In genomic region chr2:232744963-232745362, GRCh38 we compare ENCODE assay signal across 24 cellular contexts. TPM values are rescaled to one million over a fixed set of nuclear protein-coding genes. Genes with fewer than 3 reads are reported as not detected.
DNase-seq lines count a peak whose midpoint lies in the region; ATAC-seq and TF ChIP-seq lines count a peak whose summit lies in the region.
"Had no signal": no experiment of that assay in that cellular context is flagged by ENCODE, and none has a peak within 500 bp of the region (broad histone marks: within the 10 kb centered on the region; RNA-seq: fewer than 3 reads in every experiment).

No MANE protein-coding gene starts in this region.

- no peaks in the 10 kb centered on the region for H3K27me3 ChIP-seq in Panc1 (ENCODE audit: control insufficient read depth, insufficient read depth, low read length)
- H3K27me3 ChIP-seq: SJCRH30 had no signal

- H3K4me1 ChIP-seq in Panc1 (ENCODE audit: control insufficient read depth, insufficient read depth, low read length): peaks cover 10% of the 10 kb centered on the region; the same call in 1 of the 2 replicates
- H3K4me1 ChIP-seq: SJCRH30 had no signal

- H3K4me3 ChIP-seq in Panc1 (ENCODE audit: low read depth in 2 of 2, low read length in 2 of 2): no peak overlapping the region
- H3K4me3 ChIP-seq: GM12878, K562, SJCRH30 had no signal

- H3K4me1 Mint-ChIP-seq in MCF 10A (ENCODE audit: insufficient read depth, unreplicated experiment): peaks cover 6% of the 10 kb centered on the region

- TF ChIP-seq CTCF in MCF 10A (IDR thresholded peaks at IDR 0.05; ENCODE audit: unreplicated experiment) (no peak), Panc1 (IDR thresholded peaks at IDR 0.05) (no peak)

- no peak overlapping the region for H3K27ac Mint-ChIP-seq in MCF 10A (ENCODE audit: low read depth, unreplicated experiment)

- CTCF ChIA-PET in MCF 10A (lab: Yijun Ruan, JAX) (interaction anchor here (0.6 kb wide), 1 partner anchor 25 kb away, joined by 3 read pairs; no protein-coding TSS in a partner anchor), Panc1 (lab: Charles Lee) (no interaction called here)

- H3K9me3 Mint-ChIP-seq in MCF 10A (ENCODE audit: unreplicated experiment): no peaks in the 10 kb centered on the region

- POLR2A ChIA-PET in MCF 10A (lab: Yijun Ruan, JAX): no interaction called here
- POLR2A ChIA-PET in Panc1 (lab: Charles Lee): no interaction called here

- intact Hi-C loops in MCF 10A (cut with micrococcal nuclease): no loop called here
- intact Hi-C loops in Panc1 (cut with micrococcal nuclease; ENCODE audit: unreplicated experiment): no loop called here
- intact Hi-C loops in left colon (cut with DNase I, micrococcal nuclease): no loop called here

- in situ Hi-C loops in T47D (cut with HindIII; ENCODE audit: low pct_unique_long_range_greater_than_20kb, low sequenced_read_pairs) (no loop called here), Panc1 (cut with HindIII; ENCODE audit: low pct_unique_long_range_greater_than_20kb, low sequenced_read_pairs) (no loop called here)

- H3K4me3 Mint-ChIP-seq in MCF 10A (ENCODE audit: unreplicated experiment): no peak overlapping the region

- DNase-seq in T47D (ENCODE audit: low read depth in 1 of 2, low spot score in 1 of 2) (peak; percentile 20 to 39), MCF 10A (ENCODE audit: unreplicated experiment) (no peak), Panc1 (ENCODE audit: low read depth, low spot score) (no peak), left colon (no peak), MV-4-11 (lab: John Stamatoyannopoulos, UW) (no peak), LoVo (ENCODE audit: low spot score) (no peak), OCI-M2 (lab: John Stamatoyannopoulos, UW; ENCODE audit: unreplicated experiment) (no peak), GM03348 (ENCODE audit: low spot score) (no peak)
- DNase-seq: COR-L47, DMS 273 treated with DMSO at 0.1 percent for 48 hours, DMS79 treated with DMSO at 0.1 percent for 48 hours, NCI-H1105, NCI-H146, NCI-H2029, NCI-H226, NCI-H510A treated with DMSO at 0.1 percent for 48 hours, NCI-H748 treated with DMSO at 0.1 percent for 48 hours, SJCRH30 had no signal

- ATAC-seq in Panc1 (0 out of 2 replicates have a peak, but pooled peaks have one; percentile 65), left colon (peak; percentile 81)
- ATAC-seq: GM12878, HCT116, K562 had no signal

- H3K27ac ChIP-seq in Panc1 (ENCODE audit: low read length): no peak overlapping the region
- H3K27ac ChIP-seq: SJCRH30 had no signal

- H3K36me3 Mint-ChIP-seq in MCF 10A (ENCODE audit: insufficient read depth, unreplicated experiment): peaks cover 62% of the 10 kb centered on the region

- no peaks in the 10 kb centered on the region for H3K27me3 Mint-ChIP-seq in MCF 10A (ENCODE audit: insufficient read depth, unreplicated experiment)

- BruUV-seq in MCF 10A (replicated peaks; lab: Mats Ljungman, UMichigan) (no TSS peak), Panc1 (replicated peaks; lab: Mats Ljungman, UMichigan) (no TSS peak)

- no peaks in the 10 kb centered on the region for H3K9me3 ChIP-seq in Panc1 (ENCODE audit: control insufficient read depth, insufficient read depth, low read depth, low read length)
- H3K9me3 ChIP-seq: SJCRH30 had no signal

- H3K36me3 ChIP-seq in Panc1 (ENCODE audit: control insufficient read depth, insufficient read depth, low read length): peaks cover 22% of the 10 kb centered on the region

RNA-seq across cellular contexts. Expression of gene KCNJ13, which starts 31.4 kb away (rescaled TPM):
- not detected in 2 replicates for total RNA-seq in MCF 10A (2022)
- 1.1 TPM for total RNA-seq in Panc1 (2021; ENCODE audit: unreplicated experiment)
- polyA plus RNA-seq in Panc1 (2012; ENCODE audit: insufficient read length): 0.16 TPM
- total RNA-seq in left colon: not detected
- total RNA-seq: A172, GM12878, H1, K562, LHCN-M2, SJCRH30 had no signal
- polyA plus RNA-seq: H1 had no signal

RNA-seq across cellular contexts. Expression of gene GIGYF2, which starts 47.8 kb away (rescaled TPM):
- total RNA-seq in MCF 10A (2022): 71.1 and 90.3 TPM in 2 replicates
- 68.3 TPM for total RNA-seq in Panc1 (2021; ENCODE audit: unreplicated experiment)
- 70.5 TPM for polyA plus RNA-seq in Panc1 (2012; ENCODE audit: insufficient read length)
- total RNA-seq in left colon: 10 to 100 TPM; 55.4 to 66.3 TPM

Comparison
In these comparisons a context has a peak if more than half of its experiments do, and no peak if none do; other contexts are left out.
1. DNase-seq: peak in T47D (2 of 2); none in MCF 10A (single experiment), Panc1 (single experiment), left colon (0 of 2), MV-4-11 (single experiment), LoVo (single experiment), OCI-M2 (single experiment) and GM03348 (single experiment).